Comparison of ENCODE assay signal across 29 cellular contexts in genomic region chr11:77203901-77204755, GRCh38.
DNase-seq lines count a peak whose midpoint lies in the region; ATAC-seq and TF ChIP-seq lines count a peak whose summit lies in the region.
"Had no signal": no experiment of that assay in that cellular context is flagged by ENCODE, and none has a peak within 500 bp of the region (broad histone marks: within the 10 kb centered on the region; RNA-seq: fewer than 3 reads in every experiment).

No MANE protein-coding gene starts in this region.

- no peaks in the 10 kb centered on the region for H3K27me3 Mint-ChIP-seq in natural killer cell treated with Interleukin-12 subunit alpha and Interleukin-12 subunit beta and Interleukin-15 and Interleukin-18, amount 100 ng/mL, for 72 hours
- H3K27me3 Mint-ChIP-seq in natural killer cell (ENCODE audit: low read depth in 2 of 2), result no peaks in the 10 kb centered on the region
- peaks cover 4% of the 10 kb centered on the region for H3K27me3 Mint-ChIP-seq in chondrocyte (ENCODE audit: low read depth)
- H3K27me3 Mint-ChIP-seq: stimulated activated naive CD8-positive, alpha-beta T cell treated with anti-CD3 and anti-CD28 coated beads, Interleukin-15, amount 100 ng/mL, for 72 hours had no signal

- H3K27ac Mint-ChIP-seq in natural killer cell treated with Interleukin-12 subunit alpha and Interleukin-12 subunit beta and Interleukin-15 and Interleukin-18, amount 100 ng/mL, for 72 hours, result no peak overlapping the region
- no peak overlapping the region for H3K27ac Mint-ChIP-seq in natural killer cell
- no peak overlapping the region for H3K27ac Mint-ChIP-seq in chondrocyte (ENCODE audit: unreplicated experiment)
- H3K27ac Mint-ChIP-seq: activated T-helper 1 cell treated with anti-CD3 and anti-CD28 coated beads, Interleukin-12 subunit alpha, Interleukin-12 subunit beta, Interleukin-2, Interleukin-4 antibody, amounts not matched to agents 30 ng/mL and 10 ng/mL and 1 ng/mL, durations not matched to agents 14 hours and 24 hours and 36 hours; dendritic cell treated with granulocyte-macrophage colony-stimulating factor and Interleukin-4, amounts not matched to agents 40 ng/mL and 50 ng/mL, for 4 days had no signal

- H3K27ac ChIP-seq in substantia nigra (ENCODE audit: low read depth, low read length, poor library complexity, severe bottlenecking), result no peak overlapping the region
- H3K27ac ChIP-seq: esophagus squamous epithelium, hepatocyte, HL-60, neutrophil, RWPE1, SK-N-MC, tibial artery had no signal

- ATAC-seq in natural killer cell treated with Interleukin-12 subunit alpha and Interleukin-12 subunit beta and Interleukin-15 and Interleukin-18, amount 100 ng/mL, for 72 hours, result no peak
- ATAC-seq in natural killer cell (no peak), sciatic nerve (no peak), GM18873 (IDR thresholded peaks at IDR 0.05; ENCODE audit: low FRiP score, unreplicated experiment) (no peak)
- ATAC-seq: activated naive CD4-positive, alpha-beta T cell treated with anti-CD3 and anti-CD28 coated beads, Interleukin-2, amount 50 U/mL, for 72 hours; HepG2; left cardiac atrium; stimulated activated naive CD8-positive, alpha-beta T cell treated with anti-CD3 and anti-CD28 coated beads, Interleukin-15, amount 100 ng/mL, for 72 hours had no signal

- H3K4me1 Mint-ChIP-seq in natural killer cell treated with Interleukin-12 subunit alpha and Interleukin-12 subunit beta and Interleukin-15 and Interleukin-18, amount 100 ng/mL, for 72 hours (ENCODE audit: low read depth in 2 of 2), result peaks cover 0 to 5% of the 10 kb centered on the region in 2 donors
- H3K4me1 Mint-ChIP-seq in natural killer cell, result no peaks in the 10 kb centered on the region
- peaks cover 4% of the 10 kb centered on the region for H3K4me1 Mint-ChIP-seq in chondrocyte (ENCODE audit: low read depth)
- H3K4me1 Mint-ChIP-seq: stimulated activated naive CD8-positive, alpha-beta T cell treated with anti-CD3 and anti-CD28 coated beads, Interleukin-15, amount 100 ng/mL, for 72 hours had no signal

- intact Hi-C loops in natural killer cell (cut with micrococcal nuclease), result no loop called here
- intact Hi-C loops in sciatic nerve (cut with DNase I), result no loop called here

- no peak for TF ChIP-seq CTCF in natural killer cell (IDR thresholded peaks at IDR 0.05)
- TF ChIP-seq CTCF in chondrocyte (IDR thresholded peaks at IDR 0.05), result no peak

- H3K36me3 Mint-ChIP-seq in natural killer cell treated with Interleukin-12 subunit alpha and Interleukin-12 subunit beta and Interleukin-15 and Interleukin-18, amount 100 ng/mL, for 72 hours, result no peaks in the 10 kb centered on the region
- H3K36me3 Mint-ChIP-seq in natural killer cell (no peaks in the 10 kb centered on the region), chondrocyte (ENCODE audit: low read depth) (no peaks in the 10 kb centered on the region)
- H3K36me3 Mint-ChIP-seq: activated naive CD4-positive, alpha-beta T cell treated with anti-CD3 and anti-CD28 coated beads, Interleukin-2, amount 50 U/mL, for 72 hours had no signal

- H3K9me3 Mint-ChIP-seq in natural killer cell treated with Interleukin-12 subunit alpha and Interleukin-12 subunit beta and Interleukin-15 and Interleukin-18, amount 100 ng/mL, for 72 hours, result no peaks in the 10 kb centered on the region
- H3K9me3 Mint-ChIP-seq in natural killer cell (no peaks in the 10 kb centered on the region), chondrocyte (ENCODE audit: low read depth) (no peaks in the 10 kb centered on the region)
- H3K9me3 Mint-ChIP-seq: activated naive CD4-positive, alpha-beta T cell treated with anti-CD3 and anti-CD28 coated beads, Interleukin-2, amount 50 U/mL, for 72 hours; activated T-helper 1 cell treated with anti-CD3 and anti-CD28 coated beads, Interleukin-12 subunit alpha, Interleukin-12 subunit beta, Interleukin-2, Interleukin-4 antibody, amounts not matched to agents 30 ng/mL and 10 ng/mL and 1 ng/mL, durations not matched to agents 14 hours and 24 hours and 36 hours; dendritic cell treated with granulocyte-macrophage colony-stimulating factor and Interleukin-4, amounts not matched to agents 40 ng/mL and 50 ng/mL, for 4 days; stimulated activated naive CD8-positive, alpha-beta T cell treated with anti-CD3 and anti-CD28 coated beads, Interleukin-15, amount 100 ng/mL, for 72 hours had no signal

- no peak overlapping the region for H3K4me3 Mint-ChIP-seq in natural killer cell treated with Interleukin-12 subunit alpha and Interleukin-12 subunit beta and Interleukin-15 and Interleukin-18, amount 100 ng/mL, for 72 hours
- no peak overlapping the region for H3K4me3 Mint-ChIP-seq in natural killer cell
- H3K4me3 Mint-ChIP-seq in chondrocyte (ENCODE audit: unreplicated experiment), result no peak overlapping the region
- H3K4me3 Mint-ChIP-seq: activated T-helper 1 cell treated with anti-CD3 and anti-CD28 coated beads, Interleukin-12 subunit alpha, Interleukin-12 subunit beta, Interleukin-2, Interleukin-4 antibody, amounts not matched to agents 30 ng/mL and 10 ng/mL and 1 ng/mL, durations not matched to agents 14 hours and 24 hours and 36 hours; dendritic cell treated with granulocyte-macrophage colony-stimulating factor and Interleukin-4, amounts not matched to agents 40 ng/mL and 50 ng/mL, for 4 days; stimulated activated naive CD8-positive, alpha-beta T cell treated with anti-CD3 and anti-CD28 coated beads, Interleukin-15, amount 100 ng/mL, for 72 hours had no signal

- DNase-seq in natural killer cell treated with Interleukin-12 subunit alpha and Interleukin-12 subunit beta and Interleukin-15 and Interleukin-18, amount 100 ng/mL, for 72 hours (ENCODE audit: low spot score), result peak; percentile 56
- DNase-seq in natural killer cell, result no peak
- peak; percentile 79 for DNase-seq in chondrocyte (ENCODE audit: low spot score)
- peak; percentile 40 for DNase-seq in sciatic nerve (ENCODE audit: low spot score)
- DNase-seq in substantia nigra (lab: John Stamatoyannopoulos, UW), result no peak
- no peak for DNase-seq in DMS153 treated with DMSO at 0.1 percent for 48 hours (lab: John Stamatoyannopoulos, UW; ENCODE audit: unreplicated experiment)
- DNase-seq: activated CD4-positive, alpha-beta T cell treated with anti-CD3 and anti-CD28 coated beads for 4 hours; C1 segment of cervical spinal cord; central memory CD4-positive, alpha-beta T cell; COR-L47; esophagus squamous epithelium; HCEC 1CT; Kasumi-1; left cardiac atrium; NCI-H146; NCI-H446 treated with DMSO at 0.1 percent for 48 hours; NCI-H82 had no signal

Comparison
In these comparisons a context has a peak if more than half of its experiments do, and no peak if none do; other contexts are left out.
1. DNase-seq: peak in natural killer cell treated with Interleukin-12 subunit alpha and Interleukin-12 subunit beta and Interleukin-15 and Interleukin-18, amount 100 ng/mL, for 72 hours (single experiment), chondrocyte (single experiment) and sciatic nerve (single experiment); none in natural killer cell (single experiment), substantia nigra (0 of 49) and DMS153 treated with DMSO at 0.1 percent for 48 hours (single experiment).